26 cellular contexts compared by ENCODE assay signal in genomic region chr10:26454891-26455290, GRCh38. TPM values are rescaled to one million over a fixed set of nuclear protein-coding genes. Genes with fewer than 3 reads are reported as not detected.
DNase-seq lines count a peak whose midpoint lies in the region; ATAC-seq, FAIRE-seq and TF ChIP-seq lines count a peak whose summit lies in the region.
"Had no signal": no experiment of that assay in that cellular context is flagged by ENCODE, and none has a peak within 500 bp of the region (broad histone marks: within the 10 kb centered on the region; RNA-seq: fewer than 3 reads in every experiment).

No MANE protein-coding gene starts in this region.

- TF ChIP-seq EP300 in HepG2 (IDR thresholded peaks at IDR 0.05; ENCODE audit: low read depth in 2 of 2, low read length in 2 of 2) = no peak
- no peak for TF ChIP-seq EP300 in HepG2 (CRISPR knock-in tag; IDR thresholded peaks at IDR 0.05; ENCODE audit: borderline replicate concordance)

- H3K27ac Mint-ChIP-seq in activated CD4-positive, alpha-beta T cell treated with anti-CD3 and anti-CD28 coated beads for 36 hours = peak overlapping the region; percentile 34
- H3K27ac Mint-ChIP-seq in HFFc6 = 0 out of 2 replicates have a peak overlapping the region, but pooled peaks have one; percentile 24
- H3K27ac Mint-ChIP-seq in activated T-helper 17 cell treated with anti-CD3 and anti-CD28 coated beads, Interleukin-2, amount 50 U/mL, for 72 hours = no peak overlapping the region
- H3K27ac Mint-ChIP-seq in natural killer cell treated with Interleukin-12 subunit alpha and Interleukin-12 subunit beta and Interleukin-15 and Interleukin-18, amount 100 ng/mL, for 72 hours = peak overlapping the region in 1 of 2 donors; percentile 73
- H3K27ac Mint-ChIP-seq: activated T-helper 2 cell treated with anti-CD3 and anti-CD28 coated beads, Interferon-gamma antibody, Interleukin-2, Interleukin-4, amounts not matched to agents 10 μg/mL and 5 μg/mL and 100 μg/mL, durations not matched to agents 14 hours and 24 hours and 36 hours had no signal

- no peaks in the 10 kb centered on the region for H3K27me3 Mint-ChIP-seq in activated CD4-positive, alpha-beta T cell treated with anti-CD3 and anti-CD28 coated beads for 36 hours
- no peaks in the 10 kb centered on the region; the same call in 1 of the 2 replicates for H3K27me3 Mint-ChIP-seq in HFFc6 (ENCODE audit: insufficient read depth)
- H3K27me3 Mint-ChIP-seq in activated T-helper 17 cell treated with anti-CD3 and anti-CD28 coated beads, Interleukin-2, amount 50 U/mL, for 72 hours = no peaks in the 10 kb centered on the region
- no peaks in the 10 kb centered on the region for H3K27me3 Mint-ChIP-seq in natural killer cell treated with Interleukin-12 subunit alpha and Interleukin-12 subunit beta and Interleukin-15 and Interleukin-18, amount 100 ng/mL, for 72 hours

- BruUV-seq in HepG2 (replicated peaks; lab: Mats Ljungman, UMichigan) = no TSS peak

- peaks cover 41% of the 10 kb centered on the region for H3K36me3 Mint-ChIP-seq in activated CD4-positive, alpha-beta T cell treated with anti-CD3 and anti-CD28 coated beads for 36 hours (ENCODE audit: low read depth)
- peaks cover 25% of the 10 kb centered on the region for H3K36me3 Mint-ChIP-seq in HFFc6 (ENCODE audit: low read depth)
- H3K36me3 Mint-ChIP-seq in activated T-helper 17 cell treated with anti-CD3 and anti-CD28 coated beads, Interleukin-2, amount 50 U/mL, for 72 hours (ENCODE audit: low read depth) = peaks cover 67% of the 10 kb centered on the region
- H3K36me3 Mint-ChIP-seq in natural killer cell treated with Interleukin-12 subunit alpha and Interleukin-12 subunit beta and Interleukin-15 and Interleukin-18, amount 100 ng/mL, for 72 hours = peaks cover 13% of the 10 kb centered on the region

- TF ChIP-seq CTCF in HFFc6 (IDR thresholded peaks at IDR 0.05) (no peak), HepG2 (CRISPR knock-in tag; IDR thresholded peaks at IDR 0.05) (no peak)

- H3K4me3 Mint-ChIP-seq in activated CD4-positive, alpha-beta T cell treated with anti-CD3 and anti-CD28 coated beads for 36 hours = no peak overlapping the region
- no peak overlapping the region for H3K4me3 Mint-ChIP-seq in HFFc6
- peak overlapping the region; percentile 31 for H3K4me3 Mint-ChIP-seq in activated T-helper 17 cell treated with anti-CD3 and anti-CD28 coated beads, Interleukin-2, amount 50 U/mL, for 72 hours
- H3K4me3 Mint-ChIP-seq in natural killer cell treated with Interleukin-12 subunit alpha and Interleukin-12 subunit beta and Interleukin-15 and Interleukin-18, amount 100 ng/mL, for 72 hours = peak overlapping the region; percentile 38

- no peak overlapping the region for H3K4me3 ChIP-seq in HepG2 (replicated peaks in 1 of 3; ENCODE audit: insufficient read depth in 1 of 3, low read depth in 2 of 3, low read length in 3 of 3)
- H3K4me3 ChIP-seq: lower lobe of right lung, ovary, right atrium auricular region, SJSA1, uterus had no signal

- intact Hi-C loops in activated CD4-positive, alpha-beta T cell treated with anti-CD3 and anti-CD28 coated beads for 36 hours (cut with DNase I, micrococcal nuclease) = no loop called here
- intact Hi-C loops in HepG2 (cut with micrococcal nuclease; ENCODE audit: unreplicated experiment) = no loop called here

- CTCF ChIA-PET in activated CD4-positive, alpha-beta T cell treated with anti-CD3 and anti-CD28 coated beads for 36 hours (lab: Charles Lee) = interaction anchor here (0.6 kb wide), 1 partner anchor 12 kb away, joined by 3 read pairs; no protein-coding TSS in a partner anchor
- CTCF ChIA-PET in HepG2 (lab: Yijun Ruan, JAX; ENCODE audit: low intra/inter-chr PET ratio, low total read pairs) = no interaction called here

- DNase-seq in activated CD4-positive, alpha-beta T cell treated with anti-CD3 and anti-CD28 coated beads for 36 hours = no peak
- no peak for DNase-seq in activated CD4-positive, alpha-beta T cell treated with anti-CD3 and anti-CD28 coated beads for 1 hour
- no peak for DNase-seq in HFFc6
- no peak for DNase-seq in natural killer cell treated with Interleukin-12 subunit alpha and Interleukin-12 subunit beta and Interleukin-15 and Interleukin-18, amount 100 ng/mL, for 72 hours (ENCODE audit: low spot score)
- DNase-seq in OCI-M1 (lab: John Stamatoyannopoulos, UW) = no peak
- no peak for DNase-seq in HK-2 (ENCODE audit: unreplicated experiment)
- DNase-seq in HepG2 (ENCODE audit: low spot score) = no peak
- DNase-seq: amygdala; GDM1; GOT3; hippocampal formation; lower lobe of right lung; MM.1S; NCI-H1694 treated with DMSO at 0.1 percent for 48 hours; NCI-H748 treated with DMSO at 0.1 percent for 48 hours; ovary; stimulated activated CD4-positive, alpha-beta T cell treated with anti-CD3 and anti-CD28 coated beads, Interleukin-12 subunit alpha, Interleukin-12 subunit beta, amount 100 ng/mL, for 4 hours; uterus had no signal

- POLR2A ChIA-PET in activated CD4-positive, alpha-beta T cell treated with anti-CD3 and anti-CD28 coated beads for 36 hours (lab: Charles Lee) = interaction anchor here (0.7 kb wide), 1 partner anchor 12 kb away, joined by 3 read pairs; no protein-coding TSS in a partner anchor
- POLR2A ChIA-PET in HepG2 (lab: Yijun Ruan, JAX) = no interaction called here

- H3K9ac ChIP-seq in HepG2 (ENCODE audit: insufficient read depth, low read depth, low read length) = no peak overlapping the region

- ATAC-seq in activated CD4-positive, alpha-beta T cell treated with anti-CD3 and anti-CD28 coated beads for 36 hours = no peak
- ATAC-seq in activated T-helper 17 cell treated with anti-CD3 and anti-CD28 coated beads, Interleukin-2, amount 50 U/mL, for 72 hours (replicated peaks) = no peak
- no peak for ATAC-seq in natural killer cell treated with Interleukin-12 subunit alpha and Interleukin-12 subunit beta and Interleukin-15 and Interleukin-18, amount 100 ng/mL, for 72 hours
- ATAC-seq in HepG2 = no peak
- ATAC-seq: lower lobe of right lung, Panc1 had no signal

- no peaks in the 10 kb centered on the region for H3K36me3 ChIP-seq in HepG2 (replicated peaks in 1 of 2; ENCODE audit: control insufficient read depth in 1 of 2, insufficient read depth in 2 of 2, low read length in 2 of 2)
- H3K36me3 ChIP-seq: lower lobe of right lung, ovary, right atrium auricular region, SJSA1, uterus had no signal

- peaks cover 3% of the 10 kb centered on the region for H3K9me3 Mint-ChIP-seq in activated CD4-positive, alpha-beta T cell treated with anti-CD3 and anti-CD28 coated beads for 36 hours (ENCODE audit: low read depth)
- peaks cover 6% of the 10 kb centered on the region; the same call in 1 of the 2 replicates for H3K9me3 Mint-ChIP-seq in HFFc6
- no peaks in the 10 kb centered on the region for H3K9me3 Mint-ChIP-seq in activated T-helper 17 cell treated with anti-CD3 and anti-CD28 coated beads, Interleukin-2, amount 50 U/mL, for 72 hours
- H3K9me3 Mint-ChIP-seq in natural killer cell treated with Interleukin-12 subunit alpha and Interleukin-12 subunit beta and Interleukin-15 and Interleukin-18, amount 100 ng/mL, for 72 hours = no peaks in the 10 kb centered on the region

- TF ChIP-seq POLR2A in HepG2 (IDR thresholded peaks at IDR 0.05; ENCODE audit: insufficient read depth in 1 of 2, low read depth in 2 of 2, low read length in 2 of 2) = no peak

- H3K79me2 ChIP-seq in HepG2 (ENCODE audit: insufficient read depth, low read length) = no peaks in the 10 kb centered on the region

- FAIRE-seq in HepG2 (lab: Jason Lieb, UNC) = no peak
- FAIRE-seq: keratinocyte had no signal

- no peaks in the 10 kb centered on the region; a peak in 1 of 5 replicates for H3K27me3 ChIP-seq in HepG2 (ENCODE audit: control insufficient read depth in 1 of 2, insufficient read depth in 2 of 2, low read length in 2 of 2)
- H3K27me3 ChIP-seq: ovary, right atrium auricular region, SJSA1, uterus had no signal

- H3K4me2 ChIP-seq in HepG2 (ENCODE audit: low read depth, low read length) = no peak overlapping the region

- WGBS in HepG2 (ENCODE audit: low lambda C conversion rate) = 17% methylated on average over 2 of the region's 2 CpGs

- in situ Hi-C loops in HepG2 (cut with HindIII; ENCODE audit: extremely low pct_ligation_motif_present, low pct_unique_long_range_greater_than_20kb) = no loop called here

- H3K4me1 Mint-ChIP-seq in activated CD4-positive, alpha-beta T cell treated with anti-CD3 and anti-CD28 coated beads for 36 hours = peaks cover 79% of the 10 kb centered on the region
- H3K4me1 Mint-ChIP-seq in HFFc6 (ENCODE audit: low read depth) = peaks cover 46% of the 10 kb centered on the region
- peaks cover 43% of the 10 kb centered on the region for H3K4me1 Mint-ChIP-seq in activated T-helper 17 cell treated with anti-CD3 and anti-CD28 coated beads, Interleukin-2, amount 50 U/mL, for 72 hours
- H3K4me1 Mint-ChIP-seq in natural killer cell treated with Interleukin-12 subunit alpha and Interleukin-12 subunit beta and Interleukin-15 and Interleukin-18, amount 100 ng/mL, for 72 hours (ENCODE audit: low read depth in 2 of 2) = peaks cover 68 to 74% of the 10 kb centered on the region in 2 donors

- no peaks in the 10 kb centered on the region for H4K20me1 ChIP-seq in HepG2 (ENCODE audit: insufficient read depth, low read length)

- no peaks in the 10 kb centered on the region for H3K9me3 ChIP-seq in HepG2 (ENCODE audit: low read length)
- H3K9me3 ChIP-seq: lower lobe of right lung, ovary, right atrium auricular region, uterus had no signal

- TF ChIP-seq RAD21 in HepG2 (CRISPR knock-in tag; IDR thresholded peaks at IDR 0.05) = no peak

- no peak overlapping the region for H2AFZ ChIP-seq in HepG2 (ENCODE audit: low read length)

- no peaks in the 10 kb centered on the region for H3K4me1 ChIP-seq in HepG2 (ENCODE audit: insufficient read depth, low read length)
- H3K4me1 ChIP-seq: right atrium auricular region, SJSA1, uterus had no signal

- H3K27ac ChIP-seq in HepG2 (ENCODE audit: extremely low read length, insufficient read depth, low read length) = no peak overlapping the region
- H3K27ac ChIP-seq: lower lobe of right lung, ovary, right atrium auricular region, SJSA1, uterus had no signal

RNA-seq across cellular contexts. Expression of gene APBB1IP, which starts 16.8 kb away (rescaled TPM):
- 10 to 100 TPM; 53.3 to 66.4 TPM for total RNA-seq in activated CD4-positive, alpha-beta T cell treated with anti-CD3 and anti-CD28 coated beads for 36 hours
- total RNA-seq in HFFc6 (2021; fragmentation: NEBNext Ultra II Directional; extraction: Animal tissue kit (Norgen Biotek cat#: 25700)) = 10 to 100 TPM; 30.7 to 37.6 (median 35.5) TPM
- 10 to 100 TPM; 46.5 to 50.4 TPM for total RNA-seq in activated T-helper 17 cell treated with anti-CD3 and anti-CD28 coated beads, Interleukin-2, amount 50 U/mL, for 72 hours
- total RNA-seq in natural killer cell treated with Interleukin-12 subunit alpha and Interleukin-12 subunit beta and Interleukin-15 and Interleukin-18, amount 100 ng/mL, for 72 hours = 10 to 100 TPM; 42.2 to 58.0 TPM
- total RNA-seq in HepG2 (2016; rRNA removed; fragmentation: Illumina TruSeq; extraction: Trizol) = not detected in 2 replicates
- not detected in 2 replicates for total RNA-seq in HepG2 (2016; cell fraction: cytosol; rRNA removed; fragmentation: Illumina TruSeq; extraction: Trizol; ENCODE audit: low read depth)
- not detected in 2 replicates for total RNA-seq in HepG2 (2016; cell fraction: insoluble cytoplasmic fraction; rRNA removed; fragmentation: Illumina TruSeq; extraction: Trizol)
- not detected in 2 replicates for total RNA-seq in HepG2 (2016; cell fraction: membrane; rRNA removed; fragmentation: Illumina TruSeq; extraction: Trizol)
- not detected in 2 replicates for total RNA-seq in HepG2 (2016; cell fraction: nucleus; rRNA removed; fragmentation: Illumina TruSeq; extraction: Trizol)
- polyA plus RNA-seq in HepG2 (2011; rRNA removed) = 0.08 TPM in 1 of 2 replicates, not detected in the other
- not detected in 2 replicates for polyA plus RNA-seq in HepG2 (2011; cell fraction: cytosol; rRNA removed)
- not detected in 2 replicates for polyA plus RNA-seq in HepG2 (2011; cell fraction: nucleus; rRNA removed)
- polyA plus RNA-seq in HepG2 (2012) = not detected in 2 replicates
- not detected in 2 replicates for polyA plus RNA-seq in HepG2 (2016; cell fraction: cytosol; fragmentation: Illumina TruSeq; extraction: Trizol; ENCODE audit: low read depth)
- polyA plus RNA-seq in HepG2 (2016; cell fraction: insoluble cytoplasmic fraction; fragmentation: Illumina TruSeq; extraction: Trizol; ENCODE audit: low read depth) = not detected in 2 replicates
- not detected in 2 replicates for polyA plus RNA-seq in HepG2 (2016; cell fraction: membrane; fragmentation: Illumina TruSeq; extraction: Trizol; ENCODE audit: low read depth)
- not detected in 2 replicates for polyA plus RNA-seq in HepG2 (2016; cell fraction: nucleus; fragmentation: Illumina TruSeq; extraction: Trizol; ENCODE audit: insufficient read depth, low read depth)
- 0.05 TPM in 1 of 2 replicates, not detected in the other for polyA minus RNA-seq in HepG2 (2011; rRNA and poly(A)+ RNA removed; ENCODE audit: low replicate concordance)
- polyA minus RNA-seq in HepG2 (2011; cell fraction: cytosol; rRNA and poly(A)+ RNA removed) = not detected in 2 replicates
- polyA minus RNA-seq in HepG2 (2011; cell fraction: nucleus; rRNA and poly(A)+ RNA removed) = not detected in 2 replicates
- total RNA-seq: A172, dermis microvascular lymphatic vessel endothelial cell, SJSA1 had no signal
- polyA plus RNA-seq: keratinocyte had no signal

Comparison
In these comparisons a context has a peak if more than half of its experiments do, and no peak if none do; other contexts are left out.
1. H3K4me3 Mint-ChIP-seq: peak in activated T-helper 17 cell treated with anti-CD3 and anti-CD28 coated beads, Interleukin-2, amount 50 U/mL, for 72 hours (single experiment) and natural killer cell treated with Interleukin-12 subunit alpha and Interleukin-12 subunit beta and Interleukin-15 and Interleukin-18, amount 100 ng/mL, for 72 hours (single experiment); none in activated CD4-positive, alpha-beta T cell treated with anti-CD3 and anti-CD28 coated beads for 36 hours (single experiment) and HFFc6 (single experiment).
2. RNA of gene APBB1IP, which starts 16.8 kb away (total RNA-seq): 53.3 to 66.4 TPM in activated CD4-positive, alpha-beta T cell treated with anti-CD3 and anti-CD28 coated beads for 36 hours, 42.2 to 58.0 TPM in natural killer cell treated with Interleukin-12 subunit alpha and Interleukin-12 subunit beta and Interleukin-15 and Interleukin-18, amount 100 ng/mL, for 72 hours, 46.5 to 50.4 TPM in activated T-helper 17 cell treated with anti-CD3 and anti-CD28 coated beads, Interleukin-2, amount 50 U/mL, for 72 hours and 30.7 to 37.6 TPM in HFFc6; not detected in HepG2; every median in the first group is over 10 times any median in the second.